9 cellular contexts compared by ENCODE assay signal in the genomic region with DNA sequence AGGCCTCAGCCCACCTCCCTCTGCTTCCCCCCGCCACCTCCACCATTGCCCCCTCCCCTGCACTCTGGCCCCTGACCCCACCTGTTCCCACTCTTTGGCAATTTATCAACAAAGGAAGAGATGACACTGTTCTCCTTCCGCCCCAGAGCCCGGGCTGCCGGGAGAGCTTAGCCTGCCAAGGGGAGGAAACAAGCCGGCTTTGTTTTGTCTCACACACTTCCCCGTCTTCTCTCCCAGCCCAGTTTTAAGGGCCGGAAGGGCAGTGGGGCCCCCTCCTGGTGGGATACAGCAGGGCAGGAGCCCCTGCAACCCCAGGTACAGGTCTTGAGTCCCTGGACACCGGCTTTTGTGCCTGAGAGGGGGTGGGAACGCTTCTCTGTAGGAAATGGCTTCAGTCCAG. TPM values are rescaled to one million over a fixed set of nuclear protein-coding genes. Genes with fewer than 3 reads are reported as not detected.
DNase-seq lines count a peak whose midpoint lies in the region; ATAC-seq, FAIRE-seq and TF ChIP-seq lines count a peak whose summit lies in the region.
"Not testable (repeated sequence)": the region's sequence is repeated elsewhere in the genome, so short reads cannot be mapped to it uniquely, and the experiment has no call there.
"Had no signal": no experiment of that assay in that cellular context is flagged by ENCODE, and none has a peak within 500 bp of the region (broad histone marks: within the 10 kb centered on the region; RNA-seq: fewer than 3 reads in every experiment).

No MANE protein-coding gene starts in this region.

- not testable (repeated sequence) for H3K27me3 ChIP-seq in left ventricle myocardium inferior (ENCODE audit: low read depth); upper lobe of right lung

- H3K27ac ChIP-seq in RWPE1 (peak overlapping the region; percentile 85), left ventricle myocardium inferior (replicated peaks) (peak overlapping the region; percentile 74)
- H3K27ac ChIP-seq in upper lobe of right lung: not testable (repeated sequence)

- H3K4me3 ChIP-seq in left ventricle myocardium inferior, upper lobe of right lung: not testable (repeated sequence)

- intact Hi-C loops in left ventricle myocardium inferior (cut with micrococcal nuclease); upper lobe of right lung (cut with DNase I): not testable (repeated sequence)

- H3K27me3 Mint-ChIP-seq in activated T-helper 17 cell treated with anti-CD3 and anti-CD28 coated beads, Interleukin-2, amount 50 U/mL, for 72 hours; nephron progenitor cell (ENCODE audit: low read depth, poor library complexity): not testable (repeated sequence)

- not testable (repeated sequence) for H3K9me3 Mint-ChIP-seq in activated T-helper 17 cell treated with anti-CD3 and anti-CD28 coated beads, Interleukin-2, amount 50 U/mL, for 72 hours; nephron progenitor cell

- not testable (repeated sequence) for H3K4me3 Mint-ChIP-seq in activated T-helper 17 cell treated with anti-CD3 and anti-CD28 coated beads, Interleukin-2, amount 50 U/mL, for 72 hours; nephron progenitor cell

- H3K4me1 Mint-ChIP-seq in activated T-helper 17 cell treated with anti-CD3 and anti-CD28 coated beads, Interleukin-2, amount 50 U/mL, for 72 hours; nephron progenitor cell: not testable (repeated sequence)

- CTCF ChIA-PET in RWPE1 (lab: Yijun Ruan, JAX): not testable (repeated sequence)

- POLR2A ChIA-PET in RWPE1 (lab: Yijun Ruan, JAX; ENCODE audit: low non-redundant PET): not testable (repeated sequence)

- H3K27ac Mint-ChIP-seq in activated T-helper 17 cell treated with anti-CD3 and anti-CD28 coated beads, Interleukin-2, amount 50 U/mL, for 72 hours; nephron progenitor cell: not testable (repeated sequence)

- ATAC-seq in GM18909 (IDR thresholded peaks at IDR 0.05; ENCODE audit: poor library complexity, unreplicated experiment) (peak; percentile 57), upper lobe of right lung (peak; percentile 89)
- peak; percentile 30 for ATAC-seq in activated T-helper 17 cell treated with anti-CD3 and anti-CD28 coated beads, Interleukin-2, amount 50 U/mL, for 72 hours (replicated peaks)

- peaks cover 14% of the 10 kb centered on the region for H3K36me3 Mint-ChIP-seq in activated T-helper 17 cell treated with anti-CD3 and anti-CD28 coated beads, Interleukin-2, amount 50 U/mL, for 72 hours (ENCODE audit: low read depth)
- not testable (repeated sequence) for H3K36me3 Mint-ChIP-seq in nephron progenitor cell (ENCODE audit: low read depth)

- peaks cover 14% of the 10 kb centered on the region for H3K36me3 ChIP-seq in left ventricle myocardium inferior
- peaks cover 16% of the 10 kb centered on the region for H3K36me3 ChIP-seq in upper lobe of right lung

- not testable (repeated sequence) for TF ChIP-seq CTCF in RWPE1 (conservative IDR thresholded peaks at IDR 0.05; ENCODE audit: low read depth); left ventricle myocardium inferior (IDR thresholded peaks at IDR 0.05; ENCODE audit: borderline replicate concordance); nephron progenitor cell (IDR thresholded peaks at IDR 0.05); upper lobe of right lung (IDR thresholded peaks at IDR 0.05)

- not testable (repeated sequence) for H3K9me3 ChIP-seq in left ventricle myocardium inferior (replicated peaks); upper lobe of right lung

- H3K4me1 ChIP-seq in left ventricle myocardium inferior: peaks cover 12% of the 10 kb centered on the region
- H3K4me1 ChIP-seq in upper lobe of right lung: not testable (repeated sequence)

- DNase-seq in MV-4-11 (lab: John Stamatoyannopoulos, UW): peak; percentile 44
- not testable (repeated sequence) for DNase-seq in RWPE1 (ENCODE audit: low spot score); upper lobe of right lung
- DNase-seq in left ventricle myocardium inferior: peak; percentile 29
- DNase-seq in nephron progenitor cell: peak; percentile 39

- FAIRE-seq in endometrium (lab: Jason Lieb, UNC): peak; percentile 79

RNA-seq across cellular contexts. Expression of a gene that starts 27.3 kb away (rescaled TPM):
- not detected for total RNA-seq in activated T-helper 17 cell treated with anti-CD3 and anti-CD28 coated beads, Interleukin-2, amount 50 U/mL, for 72 hours
- total RNA-seq in left ventricle myocardium inferior (not detected), upper lobe of right lung (1.2 TPM)
- total RNA-seq: myocyte had no signal

RNA-seq across cellular contexts. Expression of a gene that starts 33.7 kb away (rescaled TPM):
- 10 to 100 TPM; 26.1 to 49.7 TPM for total RNA-seq in activated T-helper 17 cell treated with anti-CD3 and anti-CD28 coated beads, Interleukin-2, amount 50 U/mL, for 72 hours
- total RNA-seq in left ventricle myocardium inferior (3.3 TPM), upper lobe of right lung (38.9 TPM)

Comparison
In these comparisons a context has a peak if more than half of its experiments do, and no peak if none do; other contexts are left out.
1. ATAC-seq: peak in every context shown above with its lines; median percentile 89 in upper lobe of right lung; 57 in GM18909; 30 in activated T-helper 17 cell treated with anti-CD3 and anti-CD28 coated beads, Interleukin-2, amount 50 U/mL, for 72 hours.